In the genomic region with DNA sequence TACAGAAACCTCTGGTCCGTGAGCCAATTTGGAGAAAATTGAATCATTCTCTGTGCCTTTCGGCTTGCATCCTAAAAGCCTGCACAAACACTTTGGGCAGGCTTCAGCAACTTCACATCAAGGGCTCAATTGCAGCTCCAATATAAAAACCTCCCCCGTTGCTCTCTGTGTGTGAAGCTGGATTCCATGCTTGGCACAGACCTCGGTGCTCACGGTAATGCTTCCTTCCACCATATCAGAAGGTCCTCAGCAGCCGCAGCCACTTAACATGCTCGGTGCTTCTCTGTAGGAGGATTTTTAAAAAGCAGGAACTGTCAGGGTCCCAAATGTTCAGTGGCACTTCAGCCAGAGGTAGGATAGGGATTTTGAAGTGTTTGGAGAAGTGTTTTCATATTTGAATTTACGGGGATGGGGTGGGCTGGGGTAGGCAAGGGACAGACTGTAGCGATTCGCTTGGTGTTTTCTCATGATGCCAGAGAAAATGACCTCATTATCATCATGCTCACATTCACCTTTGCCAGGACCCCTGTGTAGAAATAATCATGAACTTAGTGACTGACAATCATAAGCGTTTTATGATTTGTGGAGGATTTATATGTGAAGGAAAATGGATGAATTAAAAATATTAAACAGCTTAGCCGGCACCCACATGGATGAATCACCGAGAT, we compare ENCODE assay signal across 11 cellular contexts.
A peak's percentile ranks its signal among the peaks of the same experiment; 100 is the strongest.
DNase-seq lines count a peak whose midpoint lies in the region; ATAC-seq and TF ChIP-seq lines count a peak whose summit lies in the region.
"Had no signal": no experiment of that assay in that cellular context is flagged by ENCODE, and none has a peak within 500 bp of the region (broad histone marks: within the 10 kb centered on the region; RNA-seq: fewer than 3 reads in every experiment).

No MANE protein-coding gene starts in this region.

- peak overlapping the region; percentile 56 for H3K4me2 ChIP-seq in hepatocyte

- H3K4me3 Mint-ChIP-seq in stimulated activated memory B cell treated with anti-CD40 and anti-IgM and Interleukin-4, amounts not matched to agents 10 μg/mL and 1 μg/mL and 100 μg/mL, for 72 hours = no peak overlapping the region

- ATAC-seq in stimulated activated memory B cell treated with anti-CD40 and anti-IgM and Interleukin-4, amounts not matched to agents 10 μg/mL and 1 μg/mL and 100 μg/mL, for 72 hours = no peak
- ATAC-seq in HG02938 (IDR thresholded peaks at IDR 0.05; ENCODE audit: unreplicated experiment) = no peak

- H3K27me3 Mint-ChIP-seq in stimulated activated memory B cell treated with anti-CD40 and anti-IgM and Interleukin-4, amounts not matched to agents 10 μg/mL and 1 μg/mL and 100 μg/mL, for 72 hours = no peaks in the 10 kb centered on the region

- H3K9me3 Mint-ChIP-seq in stimulated activated memory B cell treated with anti-CD40 and anti-IgM and Interleukin-4, amounts not matched to agents 10 μg/mL and 1 μg/mL and 100 μg/mL, for 72 hours = no peaks in the 10 kb centered on the region

- TF ChIP-seq POLR2A in thyroid gland (IDR thresholded peaks at IDR 0.05) = no peak

- no peak overlapping the region for H3K9ac ChIP-seq in SK-N-MC (ENCODE audit: insufficient read length)

- no peak for TF ChIP-seq CTCF in hepatocyte (IDR thresholded peaks at IDR 0.05; ENCODE audit: poor library complexity)
- TF ChIP-seq CTCF in thyroid gland (IDR thresholded peaks at IDR 0.05) = no peak

- H3K36me3 ChIP-seq in SK-N-MC (ENCODE audit: insufficient read depth, low read length) (no peaks in the 10 kb centered on the region), hepatocyte (replicated peaks; ENCODE audit: insufficient read depth, low read depth) (no peaks in the 10 kb centered on the region), thyroid gland (no peaks in the 10 kb centered on the region)
- H3K36me3 ChIP-seq: breast epithelium, spleen had no signal

- no peaks in the 10 kb centered on the region for H3K9me3 ChIP-seq in SK-N-MC (ENCODE audit: low read depth, low read length)
- no peaks in the 10 kb centered on the region for H3K9me3 ChIP-seq in hepatocyte (ENCODE audit: low read depth)
- no peaks in the 10 kb centered on the region for H3K9me3 ChIP-seq in thyroid gland
- H3K9me3 ChIP-seq: breast epithelium, spleen had no signal

- peaks cover 10% of the 10 kb centered on the region for H3K4me1 Mint-ChIP-seq in stimulated activated memory B cell treated with anti-CD40 and anti-IgM and Interleukin-4, amounts not matched to agents 10 μg/mL and 1 μg/mL and 100 μg/mL, for 72 hours

- DNase-seq in NCI-H187 (lab: John Stamatoyannopoulos, UW) = peak; percentile 28 to 34
- DNase-seq in NCI-H187 treated with DMSO at 0.1 percent for 48 hours (lab: John Stamatoyannopoulos, UW) = no peak
- DNase-seq in SK-N-MC (ENCODE audit: low read depth, low spot score) = no peak
- peak; percentile 36 for DNase-seq in hepatocyte (ENCODE audit: low spot score)
- peak; percentile 53 to 61 for DNase-seq in thyroid gland
- DNase-seq in activated CD8-positive, alpha-beta memory T cell treated with anti-CD3 and anti-CD28 coated beads for 24 hours = no peak
- DNase-seq: ACHN, spleen had no signal

- H3K4me3 ChIP-seq in SK-N-MC (peak overlapping the region; percentile 54), hepatocyte (no peak overlapping the region), thyroid gland (replicated peaks in 1 of 3) (no peak overlapping the region)
- H3K4me3 ChIP-seq: spleen had no signal

- H3K27ac ChIP-seq in SK-N-MC (no peak overlapping the region), hepatocyte (peak overlapping the region; percentile 31), thyroid gland (no peak overlapping the region)
- H3K27ac ChIP-seq: breast epithelium, spleen had no signal

- H4K20me1 ChIP-seq in hepatocyte (ENCODE audit: insufficient read depth, poor library complexity, severe bottlenecking) = no peaks in the 10 kb centered on the region

- no peaks in the 10 kb centered on the region for H3K79me2 ChIP-seq in hepatocyte

- no peak overlapping the region for H2AFZ ChIP-seq in hepatocyte

- peaks cover 10% of the 10 kb centered on the region for H3K4me1 ChIP-seq in hepatocyte (ENCODE audit: insufficient read depth)
- no peaks in the 10 kb centered on the region for H3K4me1 ChIP-seq in thyroid gland
- H3K4me1 ChIP-seq: breast epithelium, spleen had no signal

- H3K9me2 ChIP-seq in hepatocyte (replicated peaks; ENCODE audit: insufficient read depth) = no peaks in the 10 kb centered on the region

- H3K27me3 ChIP-seq in hepatocyte (no peaks in the 10 kb centered on the region), thyroid gland (no peaks in the 10 kb centered on the region)
- H3K27me3 ChIP-seq: breast epithelium, spleen had no signal

- intact Hi-C loops in thyroid gland (cut with DNase I) = no loop called here

- WGBS in hepatocyte (ENCODE audit: low lambda C conversion rate, missing lambda C conversion rate) = 51% methylated on average over 13 of the region's 13 CpGs
- 43 to 55% methylated on average over 12 to 13 of the region's 13 CpGs for WGBS in thyroid gland, 2 donors

- H3K27ac Mint-ChIP-seq in stimulated activated memory B cell treated with anti-CD40 and anti-IgM and Interleukin-4, amounts not matched to agents 10 μg/mL and 1 μg/mL and 100 μg/mL, for 72 hours = no peak overlapping the region

- H3K36me3 Mint-ChIP-seq in stimulated activated memory B cell treated with anti-CD40 and anti-IgM and Interleukin-4, amounts not matched to agents 10 μg/mL and 1 μg/mL and 100 μg/mL, for 72 hours = peaks cover 6% of the 10 kb centered on the region

Comparison
In these comparisons a context has a peak if more than half of its experiments do, and no peak if none do; other contexts are left out.
1. DNase-seq: peak in NCI-H187 (2 of 2), hepatocyte (single experiment) and thyroid gland (2 of 2); none in NCI-H187 treated with DMSO at 0.1 percent for 48 hours (single experiment), SK-N-MC (single experiment) and activated CD8-positive, alpha-beta memory T cell treated with anti-CD3 and anti-CD28 coated beads for 24 hours (single experiment).